15 cellular contexts compared by ENCODE assay signal in the genomic region with DNA sequence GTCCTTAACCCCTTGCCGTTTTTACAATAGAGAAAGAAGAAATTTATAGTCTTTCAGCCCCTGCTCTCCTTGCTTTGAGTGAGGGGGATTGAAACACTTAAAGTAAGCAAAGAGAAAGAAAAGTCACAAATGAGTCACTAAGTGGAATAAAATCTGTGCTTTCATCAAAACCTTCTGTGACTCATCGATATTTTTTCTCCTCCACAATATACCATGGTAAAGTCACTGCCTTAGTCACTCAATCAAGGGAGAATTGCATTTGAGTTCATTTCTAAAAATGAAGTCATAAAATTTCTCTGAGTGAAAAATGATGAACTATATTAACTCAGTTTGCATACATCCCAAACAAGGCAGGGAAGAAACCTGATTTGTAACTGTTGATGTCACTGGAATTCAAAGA.
A peak's percentile ranks its signal among the peaks of the same experiment; 100 is the strongest.
DNase-seq lines count a peak whose midpoint lies in the region; ATAC-seq and TF ChIP-seq lines count a peak whose summit lies in the region.
"Had no signal": no experiment of that assay in that cellular context is flagged by ENCODE, and none has a peak within 500 bp of the region (broad histone marks: within the 10 kb centered on the region; RNA-seq: fewer than 3 reads in every experiment).

No MANE protein-coding gene starts in this region.

- ATAC-seq in SK-N-SH treated with all-trans-retinoic acid at 6 μM for 48 hours, result peak; percentile 73
- ATAC-seq: left colon had no signal

- H3K4me1 ChIP-seq in smooth muscle cell (ENCODE audit: low read depth) (no peaks in the 10 kb centered on the region), endodermal cell (ENCODE audit: control insufficient read depth, insufficient read depth, low read length) (no peaks in the 10 kb centered on the region)
- H3K4me1 ChIP-seq: upper lobe of left lung had no signal

- H2AFZ ChIP-seq in smooth muscle cell (ENCODE audit: low read depth), result no peak overlapping the region

- H3K27ac ChIP-seq in smooth muscle cell (ENCODE audit: low read depth) (no peak overlapping the region), endodermal cell (ENCODE audit: low read depth, low read length) (no peak overlapping the region)
- H3K27ac ChIP-seq: 22Rv1, upper lobe of left lung had no signal

- H3K27ac Mint-ChIP-seq in endodermal cell, result no peak overlapping the region
- H3K27ac Mint-ChIP-seq: activated naive CD4-positive, alpha-beta T cell treated with anti-CD3 and anti-CD28 coated beads for 36 hours had no signal

- no peaks in the 10 kb centered on the region for H4K20me1 ChIP-seq in smooth muscle cell (ENCODE audit: low read depth)

- H3K27me3 ChIP-seq in smooth muscle cell (ENCODE audit: low read depth) (no peaks in the 10 kb centered on the region), endodermal cell (ENCODE audit: control insufficient read depth, insufficient read depth, low read length, poor library complexity, severe bottlenecking) (no peaks in the 10 kb centered on the region)
- H3K27me3 ChIP-seq: upper lobe of left lung had no signal

- no peaks in the 10 kb centered on the region for H3K79me2 ChIP-seq in smooth muscle cell (ENCODE audit: low read depth)

- in situ Hi-C loops in GM13976 (cut with MboI; ENCODE audit: low sequenced_read_pairs, unreplicated experiment), result no loop called here

- no peak overlapping the region for H3K4me3 Mint-ChIP-seq in endodermal cell
- H3K4me3 Mint-ChIP-seq: activated naive CD4-positive, alpha-beta T cell treated with anti-CD3 and anti-CD28 coated beads for 36 hours; nephron progenitor cell had no signal

- TF ChIP-seq CTCF in fibroblast of pulmonary artery (IDR thresholded peaks at IDR 0.05; ENCODE audit: low read length, missing control alignments) (no peak), smooth muscle cell (IDR thresholded peaks at IDR 0.05; ENCODE audit: borderline replicate concordance, insufficient read depth, poor library complexity, severe bottlenecking) (no peak), GM13976 (IDR thresholded peaks at IDR 0.05; ENCODE audit: borderline replicate concordance, control extremely low read depth, extremely low read depth, insufficient read depth, missing control alignments) (no peak), endodermal cell (conservative IDR thresholded peaks at IDR 0.05) (no peak)

- 60% methylated on average over 2 of the region's 2 CpGs for WGBS in smooth muscle cell (ENCODE audit: low lambda C conversion rate)
- 94% methylated on average over 2 of the region's 2 CpGs; no CpG with 5 or more reads in 1 of the 2 experiments for WGBS in endodermal cell (ENCODE audit: insufficient coverage in 1 of 2, insufficient read length in 1 of 2), 2 experiments

- no peaks in the 10 kb centered on the region for H3K27me3 Mint-ChIP-seq in endodermal cell (ENCODE audit: insufficient read depth)

- H3K9ac ChIP-seq in smooth muscle cell (ENCODE audit: low read depth), result no peak overlapping the region
- no peak overlapping the region for H3K9ac ChIP-seq in endodermal cell (ENCODE audit: extremely low read depth, low read length, poor library complexity, severe bottlenecking)

- peak; percentile 24 for DNase-seq in DMS53 (lab: John Stamatoyannopoulos, UW)
- no peak for DNase-seq in DMS53 treated with DMSO at 0.1 percent for 48 hours (lab: John Stamatoyannopoulos, UW; ENCODE audit: unreplicated experiment)
- DNase-seq in fibroblast of pulmonary artery (ENCODE audit: low read depth), result peak; percentile 80
- no peak for DNase-seq in smooth muscle cell (lab: John Stamatoyannopoulos, UW; ENCODE audit: unreplicated experiment)
- no peak for DNase-seq in activated CD4-positive, alpha-beta T cell treated with anti-CD3 and anti-CD28 coated beads for 1 hour
- DNase-seq in GM13976 (ENCODE audit: low spot score), result no peak
- no peak for DNase-seq in endodermal cell
- DNase-seq: activated naive CD4-positive, alpha-beta T cell treated with anti-CD3 and anti-CD28 coated beads for 36 hours; DMS79 treated with DMSO at 0.1 percent for 48 hours; left colon; nephron progenitor cell; T-helper 9 cell; upper lobe of left lung had no signal

- no peaks in the 10 kb centered on the region for H3K4me1 Mint-ChIP-seq in endodermal cell

- H3K9me3 Mint-ChIP-seq in endodermal cell, result no peaks in the 10 kb centered on the region
- H3K9me3 Mint-ChIP-seq: nephron progenitor cell had no signal

- H3K4me3 ChIP-seq in fibroblast of pulmonary artery (replicated peaks; ENCODE audit: low read depth, low read length) (no peak overlapping the region), smooth muscle cell (no peak overlapping the region), endodermal cell (ENCODE audit: low read length) (no peak overlapping the region)
- H3K4me3 ChIP-seq: upper lobe of left lung had no signal

- peak overlapping the region; percentile 10 for H3K4me2 ChIP-seq in smooth muscle cell

- H3K9me3 ChIP-seq in smooth muscle cell (replicated peaks; ENCODE audit: low read depth) (no peaks in the 10 kb centered on the region), endodermal cell (ENCODE audit: control insufficient read depth, low read length) (no peaks in the 10 kb centered on the region)
- H3K9me3 ChIP-seq: upper lobe of left lung had no signal

- H3F3A ChIP-seq in smooth muscle cell (ENCODE audit: low read depth), result no peaks in the 10 kb centered on the region

- H3K36me3 Mint-ChIP-seq in endodermal cell (ENCODE audit: low read depth), result no peaks in the 10 kb centered on the region

- H3K36me3 ChIP-seq in smooth muscle cell (ENCODE audit: low read depth), result no peaks in the 10 kb centered on the region
- no peaks in the 10 kb centered on the region for H3K36me3 ChIP-seq in endodermal cell (ENCODE audit: control insufficient read depth, insufficient read depth, low read length)
- H3K36me3 ChIP-seq: upper lobe of left lung had no signal

TF ChIP-seq in SK-N-SH treated with all-trans-retinoic acid at 6 μM for 48 hours, 23 proteins besides CTCF, POLR2A, EP300 and RAD21:
- TF ChIP-seq SNAI2 (CRISPR knock-in tag; IDR thresholded peaks at IDR 0.05) (no peak), TOX (CRISPR knock-in tag; IDR thresholded peaks at IDR 0.05; ENCODE audit: borderline replicate concordance) (peak; percentile 41; the same call in 1 of the 2 replicates)
TF ChIP-seq in SK-N-SH treated with all-trans-retinoic acid at 6 μM for 48 hours: peak in this region for 1.

Comparison
In these comparisons a context has a peak if more than half of its experiments do, and no peak if none do; other contexts are left out.
1. DNase-seq: peak in DMS53 (single experiment) and fibroblast of pulmonary artery (single experiment); none in DMS53 treated with DMSO at 0.1 percent for 48 hours (single experiment), smooth muscle cell (single experiment), activated CD4-positive, alpha-beta T cell treated with anti-CD3 and anti-CD28 coated beads for 1 hour (single experiment), GM13976 (single experiment) and endodermal cell (single experiment).